Comparison of ENCODE assay signal across 36 cellular contexts in the genomic region with DNA sequence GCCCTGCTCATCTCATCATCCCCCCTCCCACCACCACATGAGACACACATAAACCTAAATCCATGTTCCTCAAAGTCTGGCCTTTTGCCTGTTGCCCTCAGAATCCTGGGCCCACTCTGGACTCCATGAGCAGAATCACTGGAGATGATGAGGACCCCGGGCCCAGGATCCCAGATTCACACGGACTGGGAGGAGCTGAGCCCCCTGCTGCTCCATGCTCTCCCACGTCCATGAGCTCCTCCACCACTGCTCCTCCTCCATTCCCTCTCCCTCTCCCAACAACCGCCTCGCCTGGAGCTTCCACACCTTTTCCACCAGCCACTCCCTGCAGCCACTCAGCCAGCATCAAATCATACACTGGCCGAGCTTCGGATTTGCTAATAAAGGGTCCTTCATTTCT. TPM values are rescaled to one million over a fixed set of nuclear protein-coding genes. Genes with fewer than 3 reads are reported as not detected.
"Had no signal": no experiment of that assay in that cellular context is flagged by ENCODE, and none has a peak within 500 bp of the region (broad histone marks: within the 10 kb centered on the region; RNA-seq: fewer than 3 reads in every experiment).

No MANE protein-coding gene starts in this region.

- H3K4me1 ChIP-seq: adrenal gland, body of pancreas, breast epithelium had no signal

- H3K4me3 Mint-ChIP-seq: activated B cell treated with CpG ODN at 0.5 μM for 24 hours; activated CD4-positive, alpha-beta memory T cell treated with anti-CD3 and anti-CD28 coated beads for 36 hours; activated CD4-positive, alpha-beta T cell treated with anti-CD3 and anti-CD28 coated beads, Interleukin-2, amount 10 ng/mL, durations not matched to agents 24 days and 14 days; activated CD8-positive, alpha-beta T cell treated with anti-CD3 and anti-CD28 coated beads for 36 hours; activated naive CD4-positive, alpha-beta T cell treated with anti-CD3 and anti-CD28 coated beads for 36 hours; activated naive CD8-positive, alpha-beta T cell treated with anti-CD3 and anti-CD28 coated beads for 36 hours; activated T-cell treated with anti-CD3 and anti-CD28 coated beads, Interleukin-2, amount 50 U/mL, for 4 hours; activated T-cell treated with anti-CD3 and anti-CD28 coated beads, Interleukin-2, amount 50 U/mL, for 72 hours; activated T-helper 1 cell treated with anti-CD3 and anti-CD28 coated beads, Interleukin-12 subunit alpha, Interleukin-12 subunit beta, Interleukin-2, Interleukin-4 antibody, amounts not matched to agents 30 ng/mL and 10 ng/mL and 1 ng/mL, durations not matched to agents 14 hours and 24 hours and 36 hours; activated T-helper 17 cell treated with anti-CD3 and anti-CD28 coated beads, Interleukin-2, amount 50 U/mL, for 72 hours; T-helper 1 cell treated with Interleukin-12 subunit alpha and Interleukin-12 subunit beta and Interleukin-4 antibody, amounts not matched to agents 30 μg/mL and 1 μg/mL, for 36 hours; T-helper 2 cell treated with Interferon-gamma antibody and Interleukin-4, amounts not matched to agents 5 μg/mL and 100 μg/mL, for 36 hours had no signal

- H3K27ac Mint-ChIP-seq: activated B cell treated with CpG ODN at 0.5 μM for 24 hours; activated CD4-positive, alpha-beta memory T cell treated with anti-CD3 and anti-CD28 coated beads for 36 hours; activated CD4-positive, alpha-beta T cell treated with anti-CD3 and anti-CD28 coated beads, Interleukin-2, amount 10 ng/mL, durations not matched to agents 24 days and 14 days; activated CD8-positive, alpha-beta T cell treated with anti-CD3 and anti-CD28 coated beads for 36 hours; activated naive CD4-positive, alpha-beta T cell treated with anti-CD3 and anti-CD28 coated beads for 36 hours; activated naive CD4-positive, alpha-beta T cell treated with anti-CD3 and anti-CD28 coated beads, Interleukin-2, amount 50 U/mL, for 72 hours; activated naive CD8-positive, alpha-beta T cell treated with anti-CD3 and anti-CD28 coated beads for 36 hours; activated T-cell treated with anti-CD3 and anti-CD28 coated beads, Interleukin-2, amount 50 U/mL, for 72 hours; activated T-helper 1 cell treated with anti-CD3 and anti-CD28 coated beads, Interleukin-12 subunit alpha, Interleukin-12 subunit beta, Interleukin-2, Interleukin-4 antibody, amounts not matched to agents 30 ng/mL and 10 ng/mL and 1 ng/mL, durations not matched to agents 14 hours and 24 hours and 36 hours; activated T-helper 17 cell treated with anti-CD3 and anti-CD28 coated beads, Interleukin-2, amount 50 U/mL, for 72 hours; T-helper 1 cell treated with Interleukin-12 subunit alpha and Interleukin-12 subunit beta and Interleukin-4 antibody, amounts not matched to agents 30 μg/mL and 1 μg/mL, for 36 hours; T-helper 2 cell treated with Interferon-gamma antibody and Interleukin-4, amounts not matched to agents 5 μg/mL and 100 μg/mL, for 36 hours had no signal

- H3K27me3 ChIP-seq: adrenal gland, body of pancreas, brain microvascular endothelial cell, breast epithelium had no signal

- H3K36me3 Mint-ChIP-seq: activated CD4-positive, alpha-beta memory T cell treated with anti-CD3 and anti-CD28 coated beads for 36 hours; activated naive CD4-positive, alpha-beta T cell treated with anti-CD3 and anti-CD28 coated beads, Interleukin-2, amount 50 U/mL, for 72 hours; activated naive CD8-positive, alpha-beta T cell treated with anti-CD3 and anti-CD28 coated beads for 36 hours had no signal

- H3K36me3 ChIP-seq: adrenal gland, brain microvascular endothelial cell, breast epithelium had no signal

- H3K4me1 Mint-ChIP-seq: activated B cell treated with CpG ODN at 0.5 μM for 24 hours; activated CD4-positive, alpha-beta T cell treated with anti-CD3 and anti-CD28 coated beads, Interleukin-2, amount 10 ng/mL, durations not matched to agents 24 days and 14 days; activated naive CD8-positive, alpha-beta T cell treated with anti-CD3 and anti-CD28 coated beads for 36 hours; activated T-helper 17 cell treated with anti-CD3 and anti-CD28 coated beads, Interleukin-2, amount 50 U/mL, for 72 hours had no signal

- H3K9me3 Mint-ChIP-seq: activated B cell treated with CpG ODN at 0.5 μM for 24 hours; activated CD4-positive, alpha-beta memory T cell treated with anti-CD3 and anti-CD28 coated beads for 36 hours; activated CD4-positive, alpha-beta T cell treated with anti-CD3 and anti-CD28 coated beads, Interleukin-2, amount 10 ng/mL, durations not matched to agents 24 days and 14 days; activated CD8-positive, alpha-beta T cell treated with anti-CD3 and anti-CD28 coated beads for 36 hours; activated naive CD4-positive, alpha-beta T cell treated with anti-CD3 and anti-CD28 coated beads for 36 hours; activated naive CD4-positive, alpha-beta T cell treated with anti-CD3 and anti-CD28 coated beads, Interleukin-2, amount 50 U/mL, for 72 hours; activated naive CD8-positive, alpha-beta T cell treated with anti-CD3 and anti-CD28 coated beads for 36 hours; activated T-cell treated with anti-CD3 and anti-CD28 coated beads, Interleukin-2, amount 50 U/mL, for 4 hours; activated T-cell treated with anti-CD3 and anti-CD28 coated beads, Interleukin-2, amount 50 U/mL, for 72 hours; activated T-helper 1 cell treated with anti-CD3 and anti-CD28 coated beads, Interleukin-12 subunit alpha, Interleukin-12 subunit beta, Interleukin-2, Interleukin-4 antibody, amounts not matched to agents 30 ng/mL and 10 ng/mL and 1 ng/mL, durations not matched to agents 14 hours and 24 hours and 36 hours; activated T-helper 17 cell treated with anti-CD3 and anti-CD28 coated beads, Interleukin-2, amount 50 U/mL, for 72 hours; T-helper 1 cell treated with Interleukin-12 subunit alpha and Interleukin-12 subunit beta and Interleukin-4 antibody, amounts not matched to agents 30 μg/mL and 1 μg/mL, for 36 hours; T-helper 2 cell treated with Interferon-gamma antibody and Interleukin-4, amounts not matched to agents 5 μg/mL and 100 μg/mL, for 36 hours had no signal

- H3K4me3 ChIP-seq: adrenal gland, body of pancreas, breast epithelium had no signal

- H3K27ac ChIP-seq: adrenal gland, body of pancreas, brain microvascular endothelial cell, breast epithelium, VCaP had no signal

- DNase-seq: activated B cell treated with CpG ODN at 0.5 μM for 24 hours; activated CD4-positive, alpha-beta memory T cell treated with anti-CD3 and anti-CD28 coated beads for 36 hours; activated CD4-positive, alpha-beta T cell treated with anti-CD3 and anti-CD28 coated beads for 4 hours; activated CD4-positive, alpha-beta T cell treated with anti-CD3 and anti-CD28 coated beads, Interleukin-2, amount 10 ng/mL, durations not matched to agents 24 days and 14 days; activated CD4-positive, alpha-beta T cell treated with anti-CD3 and anti-CD28 coated beads, Interleukin-2, amount 50 U/mL, for 1 hour; activated CD4-positive, alpha-beta T cell treated with anti-CD3 and anti-CD28 coated beads, Interleukin-2, amount 50 U/mL, for 4 hours; activated CD4-positive, CD25-positive, alpha-beta regulatory T cell treated with anti-CD3 and anti-CD28 coated beads, Interleukin-2, amount 50 U/mL, for 72 hours; activated CD8-positive, alpha-beta memory T cell treated with anti-CD3 and anti-CD28 coated beads, Interleukin-2, amount 50 U/mL, for 4 hours; activated CD8-positive, alpha-beta T cell treated with anti-CD3 and anti-CD28 coated beads for 36 hours; activated effector memory CD4-positive, alpha-beta T cell treated with anti-CD3 and anti-CD28 coated beads, Interleukin-2, amount 50 U/mL, for 16 hours; activated gamma-delta T cell treated with Interleukin-2 at 50 U/mL for 16 hours; activated naive CD4-positive, alpha-beta T cell; activated naive CD4-positive, alpha-beta T cell treated with anti-CD3 and anti-CD28 coated beads for 36 hours; activated naive CD4-positive, alpha-beta T cell treated with anti-CD3 and anti-CD28 coated beads, Interleukin-2, amount 50 U/mL, for 16 hours; activated naive CD8-positive, alpha-beta T cell treated with anti-CD3 and anti-CD28 coated beads for 36 hours; activated T-cell treated with anti-CD3 and anti-CD28 coated beads for 4 hours; activated T-cell treated with anti-CD3 and anti-CD28 coated beads, Interleukin-2, amount 50 U/mL, for 1 hour; activated T-cell treated with anti-CD3 and anti-CD28 coated beads, Interleukin-2, amount 50 U/mL, for 4 hours; activated T-cell treated with anti-CD3 and anti-CD28 coated beads, Interleukin-2, amount 50 U/mL, for 72 hours; adrenal gland; amniotic stem cell; aorta; body of pancreas; brain microvascular endothelial cell; central memory CD4-positive, alpha-beta T cell; T-helper 1 cell; T-helper 2 cell; T-helper 9 cell had no signal

- H3K27me3 Mint-ChIP-seq: activated naive CD8-positive, alpha-beta T cell treated with anti-CD3 and anti-CD28 coated beads for 36 hours had no signal

- H3K9me3 ChIP-seq: adrenal gland, body of pancreas, breast epithelium had no signal

- ATAC-seq: activated CD8-positive, alpha-beta T cell treated with anti-CD3 and anti-CD28 coated beads for 36 hours; activated naive CD4-positive, alpha-beta T cell treated with anti-CD3 and anti-CD28 coated beads, Interleukin-2, amount 50 U/mL, for 72 hours; activated T-cell treated with anti-CD3 and anti-CD28 coated beads, Interleukin-2, amount 50 U/mL, for 4 hours; activated T-cell treated with anti-CD3 and anti-CD28 coated beads, Interleukin-2, amount 50 U/mL, for 72 hours; activated T-helper 17 cell treated with anti-CD3 and anti-CD28 coated beads, Interleukin-2, amount 50 U/mL, for 72 hours; body of pancreas had no signal

RNA-seq across cellular contexts. Expression of a gene that starts 47.6 kb away (rescaled TPM):
- total RNA-seq: activated B cell treated with CpG ODN at 0.5 μM for 24 hours; activated CD4-positive, alpha-beta memory T cell treated with anti-CD3 and anti-CD28 coated beads for 36 hours; activated CD4-positive, alpha-beta T cell treated with anti-CD3 and anti-CD28 coated beads, Interleukin-2, amount 10 ng/mL, durations not matched to agents 24 days and 14 days; activated CD8-positive, alpha-beta memory T cell treated with anti-CD3 and anti-CD28 coated beads for 36 hours; activated CD8-positive, alpha-beta T cell treated with anti-CD3 and anti-CD28 coated beads for 36 hours; activated naive CD4-positive, alpha-beta T cell treated with anti-CD3 and anti-CD28 coated beads for 36 hours; activated naive CD4-positive, alpha-beta T cell treated with anti-CD3 and anti-CD28 coated beads, Interleukin-2, amount 50 U/mL, for 72 hours; activated T-cell treated with anti-CD3 and anti-CD28 coated beads, Interleukin-2, amount 50 U/mL, for 4 hours; activated T-cell treated with anti-CD3 and anti-CD28 coated beads, Interleukin-2, amount 50 U/mL, for 72 hours; activated T-helper 17 cell treated with anti-CD3 and anti-CD28 coated beads, Interleukin-2, amount 50 U/mL, for 72 hours had no signal
